ENCODE assay signal across 8 cellular contexts in genomic region chr6:154606457-154606856, GRCh38.
DNase-seq lines count a peak whose midpoint lies in the region; ATAC-seq and TF ChIP-seq lines count a peak whose summit lies in the region.
"Had no signal": no experiment of that assay in that cellular context is flagged by ENCODE, and none has a peak within 500 bp of the region (broad histone marks: within the 10 kb centered on the region; RNA-seq: fewer than 3 reads in every experiment).

No MANE protein-coding gene starts in this region.

- no peak for TF ChIP-seq CTCF in sigmoid colon (IDR thresholded peaks at IDR 0.05)

- TF ChIP-seq POLR2A in sigmoid colon (IDR thresholded peaks at IDR 0.05) = no peak

- intact Hi-C loops in left cardiac atrium (cut with DNase I) (no loop called here), sigmoid colon (cut with DNase I) (no loop called here)

- whole genome bisulfite sequencing in sigmoid colon, 2 donors = 66 to 87% methylated on average over 9 of the region's 9 CpGs

- H3K27me3 ChIP-seq in sigmoid colon = no peaks in the 10 kb centered on the region

- DNase-seq in activated T-helper 9 cell treated with anti-CD3 and anti-CD28 coated beads, Interleukin-2, amount 50 U/mL, for 16 hours (ENCODE audit: low read depth) = peak; percentile 81
- DNase-seq in stimulated activated CD4-positive, alpha-beta T cell treated with anti-CD3 and anti-CD28 coated beads, TNF-alpha, amount 100 ng/mL, for 24 hours (ENCODE audit: low read depth in 3 of 3) = peak; percentile 64 to 92 (median 85)
- DNase-seq in NCI-H2171 treated with DMSO at 0.1 percent for 48 hours (lab: John Stamatoyannopoulos, UW) (no peak), left cardiac atrium (no peak), sigmoid colon (no peak)

- H3K27ac ChIP-seq in sigmoid colon = no peak overlapping the region

- H3K4me1 ChIP-seq in sigmoid colon = no peaks in the 10 kb centered on the region

- peak; percentile 79 for ATAC-seq in GM21360 (IDR thresholded peaks at IDR 0.05; ENCODE audit: unreplicated experiment)
- ATAC-seq in HG03469 (IDR thresholded peaks at IDR 0.05; ENCODE audit: unreplicated experiment) = peak; percentile 66
- ATAC-seq in left cardiac atrium = no peak
- ATAC-seq: Panc1 had no signal

- no peaks in the 10 kb centered on the region for H3K9me3 ChIP-seq in sigmoid colon

- no peak for TF ChIP-seq EP300 in sigmoid colon (IDR thresholded peaks at IDR 0.05)

- no peaks in the 10 kb centered on the region for H3K36me3 ChIP-seq in sigmoid colon

- no peak overlapping the region for H3K4me3 ChIP-seq in sigmoid colon

Comparison
In these comparisons a context has a peak if more than half of its experiments do, and no peak if none do; other contexts are left out.
1. ATAC-seq: peak in GM21360 (single experiment) and HG03469 (single experiment); none in left cardiac atrium (0 of 2).
2. DNase-seq: peak in activated T-helper 9 cell treated with anti-CD3 and anti-CD28 coated beads, Interleukin-2, amount 50 U/mL, for 16 hours (single experiment) and stimulated activated CD4-positive, alpha-beta T cell treated with anti-CD3 and anti-CD28 coated beads, TNF-alpha, amount 100 ng/mL, for 24 hours (3 of 3); none in NCI-H2171 treated with DMSO at 0.1 percent for 48 hours (single experiment), left cardiac atrium (single experiment) and sigmoid colon (single experiment).